Comparison of ENCODE assay signal across 8 cellular contexts in genomic region chr2:74186038-74186437, GRCh38. TPM values are rescaled to one million over a fixed set of nuclear protein-coding genes. Genes with fewer than 3 reads are reported as not detected.
DNase-seq lines count a peak whose midpoint lies in the region; ATAC-seq and FAIRE-seq lines count a peak whose summit lies in the region.

No MANE protein-coding gene starts in this region.

- H3K9me2 ChIP-seq in Karpas-422 (replicated peaks; ENCODE audit: insufficient read depth, low read length): no peaks in the 10 kb centered on the region

- ATAC-seq in GM21619 (IDR thresholded peaks at IDR 0.05; ENCODE audit: unreplicated experiment): peak; percentile 59

- FAIRE-seq in GM18507 (lab: Jason Lieb, UNC): peak; percentile 89

- H3K9ac ChIP-seq in Karpas-422 (ENCODE audit: low read length): peak overlapping the region; percentile 69

- no peaks in the 10 kb centered on the region for H3K79me2 ChIP-seq in Karpas-422 (ENCODE audit: low read length)

- peak overlapping the region; percentile 7; the same call in 1 of the 2 replicates for H2AFZ ChIP-seq in Karpas-422 (ENCODE audit: low read length)

- peak overlapping the region; percentile 49 for H3K4me3 ChIP-seq in Karpas-422 (ENCODE audit: low read length)

- no peaks in the 10 kb centered on the region for H4K20me1 ChIP-seq in Karpas-422 (ENCODE audit: insufficient read depth, low read depth, low read length)

- no peaks in the 10 kb centered on the region for H3K27me3 ChIP-seq in Karpas-422 (ENCODE audit: low read length)

- H3K9me3 ChIP-seq in Karpas-422 (ENCODE audit: low read length): no peaks in the 10 kb centered on the region

- H3K36me3 ChIP-seq in Karpas-422 (ENCODE audit: insufficient read depth, low read length): no peaks in the 10 kb centered on the region

- peak overlapping the region; percentile 92 for H3K27ac ChIP-seq in Karpas-422 (ENCODE audit: low read length)

- DNase-seq in GM18507 (ENCODE audit: extremely low spot score, insufficient read length, low read depth) (peak; percentile 48), Karpas-422 (peak; percentile 94), HPDE6-E6E7 (ENCODE audit: extremely low spot score) (no peak), GM19240 (ENCODE audit: insufficient read length, low spot score) (no peak), RKO (ENCODE audit: low spot score) (no peak)
- peak; percentile 59 for DNase-seq in central memory CD4-positive, alpha-beta T cell
- DNase-seq in stimulated activated CD8-positive, alpha-beta memory T cell treated with anti-CD3 and anti-CD28 coated beads, Interleukin-4, amount 100 ng/mL, for 48 hours: peak; percentile 58

- H3K4me2 ChIP-seq in Karpas-422 (ENCODE audit: low read depth, low read length, poor library complexity, severe bottlenecking): peak overlapping the region; percentile 71

- peaks cover 84% of the 10 kb centered on the region for H3K4me1 ChIP-seq in Karpas-422 (ENCODE audit: low read length)

RNA-seq across cellular contexts. Expression of gene MOB1A, which starts 7.4 kb away (rescaled TPM):
- 221 and 542 TPM in 2 replicates for total RNA-seq in Karpas-422 (2014; rRNA removed; shearing (Covaris generic); ENCODE audit: low replicate concordance)

RNA-seq across cellular contexts. Expression of gene MTHFD2, which starts 12.4 kb away (rescaled TPM):
- total RNA-seq in Karpas-422 (2014; rRNA removed; shearing (Covaris generic); ENCODE audit: low replicate concordance): 710 and 714 TPM in 2 replicates

RNA-seq across cellular contexts. Expression of gene BOLA3, which starts 38.3 kb away (rescaled TPM):
- 37.3 and 120 TPM in 2 replicates for total RNA-seq in Karpas-422 (2014; rRNA removed; shearing (Covaris generic); ENCODE audit: low replicate concordance)

Comparison
In these comparisons a context has a peak if more than half of its experiments do, and no peak if none do; other contexts are left out.
1. DNase-seq: peak in GM18507 (single experiment), Karpas-422 (single experiment), central memory CD4-positive, alpha-beta T cell (single experiment) and stimulated activated CD8-positive, alpha-beta memory T cell treated with anti-CD3 and anti-CD28 coated beads, Interleukin-4, amount 100 ng/mL, for 48 hours (single experiment); none in HPDE6-E6E7 (single experiment), GM19240 (single experiment) and RKO (single experiment).